8 cellular contexts compared by ENCODE assay signal in the genomic region with DNA sequence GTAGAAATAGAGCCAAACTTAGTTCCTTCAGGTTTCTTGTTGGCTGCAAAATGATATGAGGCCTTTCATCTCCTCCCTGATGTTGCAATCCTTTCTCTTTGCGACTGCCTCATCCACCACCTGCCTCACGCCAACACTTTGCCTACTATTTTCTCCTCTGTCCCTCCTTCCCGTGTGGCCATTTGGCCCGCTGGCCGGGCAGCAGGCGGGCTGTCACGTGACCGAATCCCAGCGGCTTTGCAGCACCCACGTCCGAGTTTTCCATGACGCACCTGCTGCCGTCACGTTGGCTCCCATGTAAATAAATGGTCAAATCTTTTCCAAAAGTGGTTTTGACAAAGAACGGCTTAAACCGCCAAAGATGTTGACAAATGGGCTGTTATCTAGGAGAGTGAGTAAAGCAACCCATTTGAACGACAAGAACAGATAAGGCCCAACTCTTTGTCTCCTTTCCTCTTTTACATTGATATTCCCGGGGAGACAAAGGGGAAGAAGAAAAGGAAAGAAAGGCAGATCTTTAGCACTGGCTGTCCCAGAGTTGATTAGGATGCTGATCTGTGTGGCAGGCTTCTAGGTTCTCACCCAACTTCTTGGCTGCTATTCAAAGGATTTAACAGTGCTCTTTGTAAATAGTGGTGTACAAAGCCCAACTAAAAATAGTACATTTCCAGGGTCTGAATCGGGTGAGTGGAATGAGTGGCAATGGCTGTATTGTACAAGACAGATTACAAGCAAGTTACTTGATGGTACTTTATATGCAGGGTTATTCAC.
A peak's percentile ranks its signal among the peaks of the same experiment; 100 is the strongest.
DNase-seq lines count a peak whose midpoint lies in the region; ATAC-seq, FAIRE-seq and TF ChIP-seq lines count a peak whose summit lies in the region.

No MANE protein-coding gene starts in this region.

- CTCF ChIA-PET in A549 (lab: Yijun Ruan, JAX): interaction anchor here (1.1 kb wide), 1 partner anchor 61 kb away, joined by 3 read pairs; no protein-coding TSS in a partner anchor

- peak; percentile 89 to 96; a peak in 4 of 5 replicates for TF ChIP-seq EP300 in A549 (IDR thresholded peaks at IDR 0.05)

- FAIRE-seq in A549 (lab: Jason Lieb, UNC): no peak

- no peaks in the 10 kb centered on the region for H3K36me3 ChIP-seq in lung (ENCODE audit: control insufficient read depth in 2 of 2, insufficient read depth in 2 of 2, low read length in 2 of 2)

- TF ChIP-seq CTCF in A549 (IDR thresholded peaks at IDR 0.05): no peak
- no peak for TF ChIP-seq CTCF in brain (conservative IDR thresholded peaks at IDR 0.05)
- no peak for TF ChIP-seq CTCF in lung (IDR thresholded peaks at IDR 0.05; ENCODE audit: control extremely low read depth, extremely low read depth)

- 1% methylated on average over 19 of the region's 19 CpGs for WGBS in A549 (ENCODE audit: missing lambda C conversion rate)
- 48 to 79% methylated on average over 19 of the region's 19 CpGs for WGBS in lung, 2 donors

- ATAC-seq in A549 (peak; percentile 90 to 94), lung (ENCODE audit: insufficient read depth, low FRiP score) (peak; percentile 38), HG03108 (IDR thresholded peaks at IDR 0.05; ENCODE audit: unreplicated experiment) (no peak)
- no peak for ATAC-seq in effector memory CD8-positive, alpha-beta T cell (replicated peaks)

- H3K4me1 Mint-ChIP-seq in brain: peaks cover 76% of the 10 kb centered on the region
- H3K4me1 Mint-ChIP-seq in effector memory CD8-positive, alpha-beta T cell (ENCODE audit: low read depth in 2 of 2): peaks cover 3 to 9% of the 10 kb centered on the region in 2 donors

- no peak for TF ChIP-seq POLR2A in A549 (IDR thresholded peaks at IDR 0.05; ENCODE audit: low read length)

- H3K27ac ChIP-seq in A549 (peak overlapping the region; percentile 81 to 88), lung (ENCODE audit: low read depth in 1 of 2, low read length in 1 of 2) (peak overlapping the region in 1 of 2 donors; percentile 74)

- peak overlapping the region; percentile 91 to 98 (median 96) for H3K27ac Mint-ChIP-seq in brain
- no peak overlapping the region for H3K27ac Mint-ChIP-seq in effector memory CD8-positive, alpha-beta T cell

- H3K27me3 Mint-ChIP-seq in brain: no peaks in the 10 kb centered on the region
- peaks cover 4 to 9% of the 10 kb centered on the region in 2 donors for H3K27me3 Mint-ChIP-seq in effector memory CD8-positive, alpha-beta T cell

- H3K4me1 ChIP-seq in A549 (peaks cover 55% of the 10 kb centered on the region), lung (ENCODE audit: control insufficient read depth in 2 of 2, insufficient read depth in 2 of 2, low read length in 2 of 2) (peaks cover 0 to 2% of the 10 kb centered on the region in 2 donors)

- peaks cover 0 to 2% (median 0%) of the 10 kb centered on the region in 5 experiments for H3K9me3 Mint-ChIP-seq in brain
- H3K9me3 Mint-ChIP-seq in effector memory CD8-positive, alpha-beta T cell: no peaks in the 10 kb centered on the region

- peak overlapping the region; percentile 56 for H3K4me2 ChIP-seq in A549

- POLR2A ChIA-PET in A549 (lab: Yijun Ruan, JAX): interaction anchor here (0.6 kb wide), 1 partner anchor 162 kb away, joined by 3 read pairs; no protein-coding TSS in a partner anchor

- peak overlapping the region in 4 of 5 experiments; percentile 63 to 80 (median 68) for H3K4me3 Mint-ChIP-seq in brain
- no peak overlapping the region for H3K4me3 Mint-ChIP-seq in effector memory CD8-positive, alpha-beta T cell

- peak overlapping the region; percentile 13; the same call in 1 of the 3 replicates for H3K4me3 ChIP-seq in A549
- no peak overlapping the region for H3K4me3 ChIP-seq in lung

- H3K36me3 Mint-ChIP-seq in brain: no peaks in the 10 kb centered on the region
- no peaks in the 10 kb centered on the region for H3K36me3 Mint-ChIP-seq in effector memory CD8-positive, alpha-beta T cell (ENCODE audit: insufficient read depth)

- no peaks in the 10 kb centered on the region for H3K27me3 ChIP-seq in lung (ENCODE audit: control insufficient read depth, insufficient read depth)

- DNase-seq in A549 (ENCODE audit: low read depth in 1 of 2, low spot score in 1 of 2): peak; percentile 64 to 98
- peak; percentile 31 for DNase-seq in NCI-H146 (lab: John Stamatoyannopoulos, UW)
- peak; percentile 76 for DNase-seq in lung (ENCODE audit: low spot score)
- no peak for DNase-seq in NCI-H1930 (lab: John Stamatoyannopoulos, UW)
- DNase-seq in effector memory CD8-positive, alpha-beta T cell: no peak
- DNase-seq in retina: no peak

- TF ChIP-seq RAD21 in A549 (conservative IDR thresholded peaks at IDR 0.05 in 1 of 2, IDR thresholded peaks at IDR 0.05 in 1 of 2): peak in 1 of 2 experiments; percentile 61; a peak in 3 of 5 replicates

- H3K9me3 ChIP-seq in A549: no peaks in the 10 kb centered on the region
- no peaks in the 10 kb centered on the region for H3K9me3 ChIP-seq in lung (ENCODE audit: control insufficient read depth in 2 of 2, insufficient read depth in 1 of 2, low read length in 1 of 2)

TF ChIP-seq in A549, 52 proteins besides CTCF, POLR2A, EP300 and RAD21 (continues in another document):
- peak; percentile 88 for TF ChIP-seq ATOH8 (CRISPR knock-in tag; IDR thresholded peaks at IDR 0.05; ENCODE audit: low read depth)
- 0 out of 2 replicates have a peak, but pooled peaks have one; percentile 57 for TF ChIP-seq FOXS1 (CRISPR knock-in tag; IDR thresholded peaks at IDR 0.05)
- no peak for TF ChIP-seq CHD2 (IDR thresholded peaks at IDR 0.05; ENCODE audit: low read length, partially characterized antibody)
- TF ChIP-seq ESRRA (IDR thresholded peaks at IDR 0.05; ENCODE audit: borderline replicate concordance, low read length): no peak
- TF ChIP-seq CBX8 (IDR thresholded peaks at IDR 0.05): no peak
- TF ChIP-seq PBX3 (IDR thresholded peaks at IDR 0.05): 0 out of 2 replicates have a peak, but pooled peaks have one; percentile 37
- TF ChIP-seq USF2 (IDR thresholded peaks at IDR 0.05): peak; percentile 97
- no peak for TF ChIP-seq HDAC2 (IDR thresholded peaks at IDR 0.05)
- TF ChIP-seq, protein P1, sequence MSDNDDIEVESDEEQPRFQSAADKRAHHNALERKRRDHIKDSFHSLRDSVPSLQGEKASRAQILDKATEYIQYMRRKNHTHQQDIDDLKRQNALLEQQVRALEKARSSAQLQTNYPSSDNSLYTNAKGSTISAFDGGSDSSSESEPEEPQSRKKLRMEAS (IDR thresholded peaks at IDR 0.05): peak; percentile 77
- TF ChIP-seq TFCP2L1 (CRISPR knock-in tag; IDR thresholded peaks at IDR 0.05): peak; percentile 81; the same call in 1 of the 2 replicates
- no peak for TF ChIP-seq EHMT2 (IDR thresholded peaks at IDR 0.05; ENCODE audit: low read depth)
- peak; percentile 93 for TF ChIP-seq HEYL (CRISPR knock-in tag; IDR thresholded peaks at IDR 0.05)
- peak; percentile 94 for TF ChIP-seq HOXB5 (CRISPR knock-in tag; IDR thresholded peaks at IDR 0.05)
- no peak for TF ChIP-seq ZFP36 (IDR thresholded peaks at IDR 0.05; ENCODE audit: borderline replicate concordance, partially characterized antibody)
- TF ChIP-seq RNF2 (IDR thresholded peaks at IDR 0.05; ENCODE audit: borderline replicate concordance, low read depth): no peak
- peak; percentile 17 for TF ChIP-seq MAFK (IDR thresholded peaks at IDR 0.05; ENCODE audit: partially characterized antibody)
- TF ChIP-seq RARB (CRISPR knock-in tag; IDR thresholded peaks at IDR 0.05): no peak
- TF ChIP-seq RFX5 (IDR thresholded peaks at IDR 0.05): no peak
- peak; percentile 50 for TF ChIP-seq E2F6 (IDR thresholded peaks at IDR 0.05; ENCODE audit: borderline replicate concordance, low read depth)
- TF ChIP-seq GATA3 (IDR thresholded peaks at IDR 0.05; ENCODE audit: borderline replicate concordance): peak; percentile 90
- peak; percentile 70 for TF ChIP-seq BHLHE40 (IDR thresholded peaks at IDR 0.05; ENCODE audit: low read depth, low read length)
- TF ChIP-seq JUN (IDR thresholded peaks at IDR 0.05): peak; percentile 87 to 91; a peak in 4 of 5 replicates
- no peak for TF ChIP-seq CHD4 (IDR thresholded peaks at IDR 0.05; ENCODE audit: borderline replicate concordance)
- 0 out of 2 replicates have a peak, but pooled peaks have one; percentile 55 for TF ChIP-seq TP53 (CRISPR knock-in tag; IDR thresholded peaks at IDR 0.05)
- peak; percentile 70 for TF ChIP-seq JUNB (IDR thresholded peaks at IDR 0.05)
- TF ChIP-seq NPAS2 (CRISPR knock-in tag; IDR thresholded peaks at IDR 0.05; ENCODE audit: borderline replicate concordance): peak; percentile 77
- peak; percentile 92 for TF ChIP-seq EHF (CRISPR knock-in tag; IDR thresholded peaks at IDR 0.05)
- peak; percentile 85 for TF ChIP-seq ZSCAN20 (CRISPR knock-in tag; IDR thresholded peaks at IDR 0.05)

Comparison
In these comparisons a context has a peak if more than half of its experiments do, and no peak if none do; other contexts are left out.
1. ATAC-seq: peak in A549 (2 of 2) and lung (single experiment); none in HG03108 (single experiment) and effector memory CD8-positive, alpha-beta T cell (single experiment).
2. DNase-seq: peak in A549 (2 of 2), NCI-H146 (single experiment) and lung (single experiment); none in NCI-H1930 (0 of 2), effector memory CD8-positive, alpha-beta T cell (0 of 3) and retina (single experiment).
3. H3K27ac Mint-ChIP-seq: peak in brain (5 of 5); none in effector memory CD8-positive, alpha-beta T cell (0 of 2).
4. H3K4me3 Mint-ChIP-seq: peak in brain (4 of 5); none in effector memory CD8-positive, alpha-beta T cell (0 of 2).